ENCODE assay signal across 14 cellular contexts in genomic region chr1:170698711-170699275, GRCh38. TPM values are rescaled to one million over a fixed set of nuclear protein-coding genes. Genes with fewer than 3 reads are reported as not detected.
DNase-seq lines count a peak whose midpoint lies in the region; ATAC-seq and TF ChIP-seq lines count a peak whose summit lies in the region.
"Had no signal": no experiment of that assay in that cellular context is flagged by ENCODE, and none has a peak within 500 bp of the region (broad histone marks: within the 10 kb centered on the region; RNA-seq: fewer than 3 reads in every experiment).

No MANE protein-coding gene starts in this region.

- WGBS in smooth muscle cell (ENCODE audit: low lambda C conversion rate) = 14% methylated on average over 6 of the region's 6 CpGs
- WGBS in spleen, 5 donors = 67 to 81% (median 75%) methylated on average over 6 of the region's 6 CpGs

- no peak overlapping the region for H3K27ac Mint-ChIP-seq in activated naive CD8-positive, alpha-beta T cell treated with anti-CD3 and anti-CD28 coated beads for 36 hours
- H3K27ac Mint-ChIP-seq: activated CD4-positive, alpha-beta memory T cell treated with anti-CD3 and anti-CD28 coated beads, Interleukin-2, amount 10 ng/mL, durations not matched to agents 7 days and 5 days; progenitor cell of endocrine pancreas had no signal

- H3K4me3 Mint-ChIP-seq in activated naive CD8-positive, alpha-beta T cell treated with anti-CD3 and anti-CD28 coated beads for 36 hours = no peak overlapping the region
- H3K4me3 Mint-ChIP-seq: activated CD4-positive, alpha-beta memory T cell treated with anti-CD3 and anti-CD28 coated beads, Interleukin-2, amount 10 ng/mL, durations not matched to agents 7 days and 5 days had no signal

- H3K9ac ChIP-seq in smooth muscle cell (ENCODE audit: low read depth) = no peak overlapping the region

- no peak for TF ChIP-seq CTCF in smooth muscle cell (IDR thresholded peaks at IDR 0.05; ENCODE audit: borderline replicate concordance, insufficient read depth, poor library complexity, severe bottlenecking)
- TF ChIP-seq CTCF in spleen (IDR thresholded peaks at IDR 0.05 in 8 of 11, conservative IDR thresholded peaks at IDR 0.05 in 3 of 11) = no peak

- TF ChIP-seq POLR2A in spleen (IDR thresholded peaks at IDR 0.05) = no peak

- H3K9me3 Mint-ChIP-seq in activated naive CD8-positive, alpha-beta T cell treated with anti-CD3 and anti-CD28 coated beads for 36 hours = no peaks in the 10 kb centered on the region
- H3K9me3 Mint-ChIP-seq: activated CD4-positive, alpha-beta memory T cell treated with anti-CD3 and anti-CD28 coated beads, Interleukin-2, amount 10 ng/mL, durations not matched to agents 7 days and 5 days had no signal

- H3K4me1 ChIP-seq in smooth muscle cell (ENCODE audit: low read depth) (peaks cover 24% of the 10 kb centered on the region), spleen (no peaks in the 10 kb centered on the region)

- H3K4me2 ChIP-seq in smooth muscle cell = peak overlapping the region; percentile 73

- H3F3A ChIP-seq in smooth muscle cell (ENCODE audit: low read depth) = peaks cover 23% of the 10 kb centered on the region

- H3K9me3 ChIP-seq in smooth muscle cell (replicated peaks; ENCODE audit: low read depth) = no peaks in the 10 kb centered on the region
- no peaks in the 10 kb centered on the region for H3K9me3 ChIP-seq in spleen
- H3K9me3 ChIP-seq: adrenal gland had no signal

- intact Hi-C loops in spleen (cut with DNase I; ENCODE audit: low total_unique reads) = no loop called here

- H3K27me3 ChIP-seq in smooth muscle cell (ENCODE audit: low read depth) = no peaks in the 10 kb centered on the region
- H3K27me3 ChIP-seq in spleen (replicated peaks in 1 of 7) = peaks cover 0 to 13% (median 0%) of the 10 kb centered on the region in 7 donors
- H3K27me3 ChIP-seq: adrenal gland had no signal

- peaks cover 34% of the 10 kb centered on the region for H3K27me3 Mint-ChIP-seq in activated naive CD8-positive, alpha-beta T cell treated with anti-CD3 and anti-CD28 coated beads for 36 hours

- H3K4me3 ChIP-seq in smooth muscle cell (no peak overlapping the region), spleen (no peak overlapping the region)
- H3K4me3 ChIP-seq: adrenal gland had no signal

- peak overlapping the region; percentile 45 for H2AFZ ChIP-seq in smooth muscle cell (ENCODE audit: low read depth)

- peaks cover 31% of the 10 kb centered on the region for H3K79me2 ChIP-seq in smooth muscle cell (ENCODE audit: low read depth)

- no peaks in the 10 kb centered on the region for H4K20me1 ChIP-seq in smooth muscle cell (ENCODE audit: low read depth)

- peak overlapping the region; percentile 70 for H3K27ac ChIP-seq in cingulate gyrus (ENCODE audit: low read depth, low read length)
- H3K27ac ChIP-seq in smooth muscle cell (ENCODE audit: low read depth) = peak overlapping the region; percentile 89
- no peak overlapping the region for H3K27ac ChIP-seq in spleen
- H3K27ac ChIP-seq: adrenal gland had no signal

- H3K36me3 Mint-ChIP-seq in activated naive CD8-positive, alpha-beta T cell treated with anti-CD3 and anti-CD28 coated beads for 36 hours = no peaks in the 10 kb centered on the region

- H3K4me1 Mint-ChIP-seq in activated naive CD8-positive, alpha-beta T cell treated with anti-CD3 and anti-CD28 coated beads for 36 hours = no peaks in the 10 kb centered on the region
- H3K4me1 Mint-ChIP-seq: activated CD4-positive, alpha-beta memory T cell treated with anti-CD3 and anti-CD28 coated beads, Interleukin-2, amount 10 ng/mL, durations not matched to agents 7 days and 5 days had no signal

- DNase-seq in M059J (ENCODE audit: low read depth) = peak; percentile 39
- peak; percentile 12 for DNase-seq in iPS-NIHi7 (ENCODE audit: extremely low spot score)
- no peak for DNase-seq in smooth muscle cell (lab: John Stamatoyannopoulos, UW; ENCODE audit: unreplicated experiment)
- no peak for DNase-seq in spleen
- DNase-seq in activated naive CD8-positive, alpha-beta T cell treated with anti-CD3 and anti-CD28 coated beads for 36 hours = no peak
- DNase-seq: activated CD4-positive, alpha-beta memory T cell treated with anti-CD3 and anti-CD28 coated beads, Interleukin-2, amount 10 ng/mL, durations not matched to agents 7 days and 5 days; adrenal gland; NCI-H2107; SHP77 treated with DMSO at 0.1 percent for 48 hours had no signal

- ATAC-seq in HG03139 (IDR thresholded peaks at IDR 0.05; ENCODE audit: unreplicated experiment) = no peak
- no peak for ATAC-seq in GM18517 (IDR thresholded peaks at IDR 0.05; ENCODE audit: unreplicated experiment)

- H3K36me3 ChIP-seq in smooth muscle cell (ENCODE audit: low read depth) = no peaks in the 10 kb centered on the region
- H3K36me3 ChIP-seq in spleen = no peaks in the 10 kb centered on the region
- H3K36me3 ChIP-seq: adrenal gland had no signal

RNA-seq across cellular contexts. Expression of gene PRRX1, which starts 34.9 kb away (rescaled TPM):
- total RNA-seq in M059J (2014; rRNA removed; shearing (Covaris generic)) = 21.6 and 22.3 TPM in 2 replicates
- 59.6 and 85.0 TPM in 2 replicates for total RNA-seq in smooth muscle cell
- polyA plus RNA-seq in smooth muscle cell = 24.9 and 31.9 TPM in 2 replicates
- total RNA-seq in spleen = 1 to 10 TPM; 1.2 to 4.9 (median 3.0) TPM
- polyA plus RNA-seq in spleen = 1 to 10 TPM; 3.1 to 5.9 (median 4.6) TPM
- not detected for total RNA-seq in activated naive CD8-positive, alpha-beta T cell treated with anti-CD3 and anti-CD28 coated beads for 36 hours
- total RNA-seq: activated CD4-positive, alpha-beta memory T cell treated with anti-CD3 and anti-CD28 coated beads, Interleukin-2, amount 10 ng/mL, durations not matched to agents 7 days and 5 days; HT1080 had no signal

Comparison
In these comparisons a context has a peak if more than half of its experiments do, and no peak if none do; other contexts are left out.
1. DNase-seq: peak in M059J (single experiment) and iPS-NIHi7 (single experiment); none in smooth muscle cell (single experiment), spleen (single experiment) and activated naive CD8-positive, alpha-beta T cell treated with anti-CD3 and anti-CD28 coated beads for 36 hours (single experiment).
2. H3K27ac ChIP-seq: peak in cingulate gyrus (single experiment) and smooth muscle cell (single experiment); none in spleen (0 of 8).